1 cellular context compared by ENCODE assay signal in genomic region chr17:43790311-43790940, GRCh38.
TF ChIP-seq lines count a peak whose summit lies in the region.

No MANE protein-coding gene starts in this region.

TF ChIP-seq in liver, 16 proteins besides CTCF, POLR2A, EP300 and RAD21 (continued from another document):
- TF ChIP-seq NR2F2 (IDR thresholded peaks at IDR 0.05) (no peak), JUND (IDR thresholded peaks at IDR 0.05) (no peak), ATF3 (IDR thresholded peaks at IDR 0.05) (no peak)
